Comparison of ENCODE assay signal across 13 cellular contexts in the genomic region with DNA sequence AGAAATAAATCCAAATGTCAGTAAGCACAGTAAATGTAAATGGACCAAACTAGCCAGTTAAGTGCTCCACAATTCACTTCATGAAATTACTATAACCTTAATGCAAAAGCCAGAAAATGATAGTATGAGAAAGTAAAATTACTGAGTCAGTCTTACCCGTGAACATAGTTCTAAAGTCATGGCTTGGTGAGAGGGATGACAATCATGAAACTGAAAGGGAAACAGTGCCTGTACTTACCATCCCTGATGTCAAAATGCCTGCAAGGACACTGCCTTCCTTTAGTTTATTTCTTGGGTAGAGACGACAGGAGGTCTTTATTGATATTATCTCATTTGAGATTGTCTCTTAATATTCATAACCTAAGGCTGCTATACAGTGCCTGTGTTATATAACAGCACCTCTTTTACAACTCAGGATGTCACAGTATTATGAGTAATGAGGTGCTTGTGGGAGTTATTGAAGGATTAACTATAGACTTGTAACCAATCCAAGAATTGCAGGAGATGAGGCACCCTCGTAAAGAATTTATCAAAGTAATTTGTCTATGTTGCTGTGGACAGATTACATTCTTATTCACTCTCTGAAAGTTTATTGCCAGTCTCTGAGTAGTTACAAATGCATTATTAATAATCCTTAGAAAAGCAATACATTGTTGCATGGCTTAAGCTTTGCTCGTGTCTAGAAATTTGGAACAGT.
DNase-seq lines count a peak whose midpoint lies in the region; ATAC-seq and TF ChIP-seq lines count a peak whose summit lies in the region.
"Had no signal": no experiment of that assay in that cellular context is flagged by ENCODE, and none has a peak within 500 bp of the region (broad histone marks: within the 10 kb centered on the region; RNA-seq: fewer than 3 reads in every experiment).

No MANE protein-coding gene starts in this region.

- no peaks in the 10 kb centered on the region for H3K4me1 ChIP-seq in heart right ventricle
- H3K4me1 ChIP-seq: stomach had no signal

- 61 to 64% methylated on average over 4 of the region's 4 CpGs for WGBS in heart right ventricle, 2 donors

- no peaks in the 10 kb centered on the region for H3K9me3 ChIP-seq in heart right ventricle
- H3K9me3 ChIP-seq: stomach had no signal

- TF ChIP-seq CTCF in heart right ventricle (IDR thresholded peaks at IDR 0.05) (no peak), coronary artery (IDR thresholded peaks at IDR 0.05) (no peak)

- H3K36me3 ChIP-seq in heart right ventricle = no peaks in the 10 kb centered on the region
- H3K36me3 ChIP-seq: stomach had no signal

- H3K4me3 ChIP-seq in heart right ventricle = no peak overlapping the region
- H3K4me3 ChIP-seq in coronary artery = no peak overlapping the region
- H3K4me3 ChIP-seq: stomach had no signal

- intact Hi-C loops in heart right ventricle (cut with DNase I) = no loop called here

- no peaks in the 10 kb centered on the region for H3K27me3 ChIP-seq in heart right ventricle
- H3K27me3 ChIP-seq: stomach had no signal

- no peak overlapping the region for H3K27ac ChIP-seq in heart right ventricle
- no peak overlapping the region for H3K27ac ChIP-seq in coronary artery
- H3K27ac ChIP-seq: stomach had no signal

- DNase-seq in COLO829 (ENCODE audit: low spot score) (peak; percentile 38), GM19238 (ENCODE audit: insufficient read length, low spot score) (peak; percentile 12), RKO (ENCODE audit: low spot score) (peak; percentile 17), heart right ventricle (no peak), LoVo (ENCODE audit: low spot score) (no peak), coronary artery (ENCODE audit: low spot score) (no peak), 8988T (no peak)
- DNase-seq: activated CD4-positive, alpha-beta T cell treated with anti-CD3 and anti-CD28 coated beads, Interleukin-2, amount 50 U/mL, for 48 hours; natural killer cell; NCI-H510A treated with DMSO at 0.1 percent for 48 hours; stomach had no signal

- peak; percentile 77 for ATAC-seq in HG02798 (IDR thresholded peaks at IDR 0.05; ENCODE audit: poor library complexity, unreplicated experiment)
- no peak for ATAC-seq in heart right ventricle
- ATAC-seq: HCT116, natural killer cell had no signal

Comparison
In these comparisons a context has a peak if more than half of its experiments do, and no peak if none do; other contexts are left out.
1. DNase-seq: peak in COLO829 (single experiment), GM19238 (single experiment) and RKO (single experiment); none in heart right ventricle (0 of 2), LoVo (single experiment), coronary artery (single experiment) and 8988T (single experiment).